Comparison of ENCODE assay signal across 27 cellular contexts in genomic region chr6:108482559-108482958, GRCh38.
"Had no signal": no experiment of that assay in that cellular context is flagged by ENCODE, and none has a peak within 500 bp of the region (broad histone marks: within the 10 kb centered on the region; RNA-seq: fewer than 3 reads in every experiment).

No MANE protein-coding gene starts in this region.

- H3K4me1 ChIP-seq: stomach, suprapubic skin, testis, thyroid gland, tibial artery, tibial nerve, transverse colon, upper lobe of left lung, upper lobe of right lung, uterus, vagina had no signal

- DNase-seq: stimulated activated CD4-positive, alpha-beta T cell treated with anti-CD3 and anti-CD28 coated beads, Interleukin-2, amount 100 ng/mL, for 48 hours; stimulated activated CD4-positive, alpha-beta T cell treated with anti-CD3 and anti-CD28 coated beads, Interleukin-4, amount 100 ng/mL, for 1 hour; stimulated activated CD4-positive, alpha-beta T cell treated with anti-CD3 and anti-CD28 coated beads, Interleukin-4, amount 100 ng/mL, for 24 hours; stimulated activated CD4-positive, alpha-beta T cell treated with anti-CD3 and anti-CD28 coated beads, Interleukin-4, amount 100 ng/mL, for 4 hours; stimulated activated CD8-positive, alpha-beta memory T cell treated with anti-CD3 and anti-CD28 coated beads, Interleukin-4, amount 100 ng/mL, for 48 hours; stimulated activated naive B cell treated with anti-CD40 and anti-IgM and Interleukin-4, amounts not matched to agents 10 μg/mL and 1 μg/mL and 100 μg/mL, for 72 hours; stimulated activated naive CD4-positive, alpha-beta T cell; stimulated activated naive CD4-positive, alpha-beta T cell treated with Interleukin-2 at 50 U/mL for 16 hours; stimulated activated naive CD8-positive, alpha-beta T cell treated with anti-CD3 and anti-CD28 coated beads, Interleukin-15, amount 100 ng/mL, for 72 hours; stimulated activated naive CD8-positive, alpha-beta T cell treated with anti-CD3 and anti-CD28 coated beads, Interleukin-15, Interleukin-2, amounts not matched to agents 100 U/mL and 50 U/mL, for 24 hours; stomach; substantia nigra; testis; thyroid gland; tibial artery; transverse colon; trophoblast cell; upper lobe of left lung; upper lobe of right lung; uterus had no signal

- H3K4me3 ChIP-seq: stomach, suprapubic skin, testis, thoracic aorta, thyroid gland, tibial artery, tibial nerve, transverse colon, upper lobe of left lung, upper lobe of right lung, uterus, vagina had no signal

- H3K36me3 ChIP-seq: stomach, suprapubic skin, thoracic aorta, thyroid gland, tibial artery, transverse colon, upper lobe of right lung, uterus, vagina had no signal

- H3K27ac ChIP-seq: stomach, suprapubic skin, testis, thoracic aorta, thyroid gland, tibial artery, tibial nerve, transverse colon, upper lobe of left lung, upper lobe of right lung, uterus, vagina had no signal

- H3K9me3 ChIP-seq: stomach, suprapubic skin, testis, thoracic aorta, thyroid gland, tibial artery, tibial nerve, transverse colon, upper lobe of left lung, upper lobe of right lung, uterus, vagina had no signal

- ATAC-seq: stimulated activated effector memory CD8-positive, alpha-beta T cell treated with anti-CD3 and anti-CD28 coated beads, Interleukin-12 subunit alpha, Interleukin-12 subunit beta, amount 100 ng/mL, for 72 hours; stimulated activated memory B cell treated with anti-CD40 and anti-IgM and Interleukin-4, amounts not matched to agents 10 μg/mL and 1 μg/mL and 100 μg/mL, for 72 hours; stimulated activated naive B cell treated with anti-CD40 and anti-IgM and Interleukin-4, amounts not matched to agents 10 μg/mL and 1 μg/mL and 100 μg/mL, for 72 hours; stimulated activated naive CD8-positive, alpha-beta T cell treated with anti-CD3 and anti-CD28 coated beads, Interleukin-15, amount 100 ng/mL, for 72 hours; stimulated activated naive CD8-positive, alpha-beta T cell treated with anti-CD3 and anti-CD28 coated beads, Interleukin-15, Interleukin-2, amounts not matched to agents 100 U/mL and 50 U/mL, for 24 hours; upper lobe of right lung had no signal

- FAIRE-seq: urothelium cell line had no signal

- H3K27me3 ChIP-seq: stomach, suprapubic skin, testis, thyroid gland, tibial artery, tibial nerve, transverse colon, upper lobe of left lung, upper lobe of right lung, uterus, vagina had no signal
